In genomic region chr17:59167571-59168001, GRCh38 we compare ENCODE assay signal across 13 cellular contexts. TPM values are rescaled to one million over a fixed set of nuclear protein-coding genes. Genes with fewer than 3 reads are reported as not detected.
A peak's percentile ranks its signal among the peaks of the same experiment; 100 is the strongest.
DNase-seq lines count a peak whose midpoint lies in the region; ATAC-seq and TF ChIP-seq lines count a peak whose summit lies in the region.
"Had no signal": no experiment of that assay in that cellular context is flagged by ENCODE, and none has a peak within 500 bp of the region (broad histone marks: within the 10 kb centered on the region; RNA-seq: fewer than 3 reads in every experiment).

No MANE protein-coding gene starts in this region.

- H3K14ac ChIP-seq in IMR-90 (replicated peaks; ENCODE audit: low read depth, low read length), result peak overlapping the region; percentile 42; the same call in 1 of the 2 replicates

- no peak overlapping the region for H3K56ac ChIP-seq in IMR-90 (ENCODE audit: extremely low read depth, insufficient read depth, low read length)

- H4K8ac ChIP-seq in IMR-90 (ENCODE audit: low read depth in 2 of 2, low read length in 2 of 2), result peak overlapping the region; percentile 41 to 83

- H3K27ac Mint-ChIP-seq in activated T-helper 17 cell treated with anti-CD3 and anti-CD28 coated beads, Interleukin-2, amount 50 U/mL, for 72 hours, result no peak overlapping the region
- H3K27ac Mint-ChIP-seq in T-helper 2 cell treated with Interferon-gamma antibody and Interleukin-4, amounts not matched to agents 5 μg/mL and 100 μg/mL, for 36 hours, result no peak overlapping the region

- TF ChIP-seq RAD21 in IMR-90 (IDR thresholded peaks at IDR 0.05; ENCODE audit: low read length), result no peak

- TF ChIP-seq CTCF in IMR-90 (conservative IDR thresholded peaks at IDR 0.05; ENCODE audit: low read depth, low read length), result no peak

- H3K9me1 ChIP-seq in IMR-90 (ENCODE audit: insufficient read depth, low read length), result 0 out of 2 replicates have a peak, but pooled peaks cover 2% of the 10 kb centered on the region

- in situ Hi-C loops in IMR-90 (cut with MboI; ENCODE audit: low sequenced_read_pairs), result no loop called here

- no peak overlapping the region for H2AFZ ChIP-seq in IMR-90 (replicated peaks; ENCODE audit: low read length, poor library complexity)

- H2AK9ac ChIP-seq in IMR-90 (replicated peaks; ENCODE audit: low read depth, low read length, poor library complexity), result no peak overlapping the region

- ATAC-seq in IMR-90 (ENCODE audit: low read depth), result peak; percentile 33; the same call in 1 of the 2 replicates
- peak; percentile 29 for ATAC-seq in activated T-helper 17 cell treated with anti-CD3 and anti-CD28 coated beads, Interleukin-2, amount 50 U/mL, for 72 hours (replicated peaks)
- ATAC-seq: effector memory CD8-positive, alpha-beta T cell; heart left ventricle had no signal

- BruUV-seq in IMR-90 (replicated peaks; lab: Mats Ljungman, UMichigan), result no TSS peak

- H3K18ac ChIP-seq in IMR-90 (ENCODE audit: low read depth, low read length), result peak overlapping the region; percentile 61; the same call in 1 of the 2 replicates

- H3K27me3 Mint-ChIP-seq in activated T-helper 17 cell treated with anti-CD3 and anti-CD28 coated beads, Interleukin-2, amount 50 U/mL, for 72 hours, result no peaks in the 10 kb centered on the region
- no peaks in the 10 kb centered on the region for H3K27me3 Mint-ChIP-seq in T-helper 2 cell treated with Interferon-gamma antibody and Interleukin-4, amounts not matched to agents 5 μg/mL and 100 μg/mL, for 36 hours (ENCODE audit: low read depth)
- H3K27me3 Mint-ChIP-seq: effector memory CD8-positive, alpha-beta T cell had no signal

- H3K4me2 ChIP-seq in IMR-90 (ENCODE audit: low read depth, low read length), result peak overlapping the region; percentile 9; the same call in 1 of the 2 replicates

- H3K36me3 Mint-ChIP-seq in activated T-helper 17 cell treated with anti-CD3 and anti-CD28 coated beads, Interleukin-2, amount 50 U/mL, for 72 hours (ENCODE audit: low read depth), result peaks cover 6% of the 10 kb centered on the region
- H3K36me3 Mint-ChIP-seq in T-helper 2 cell treated with Interferon-gamma antibody and Interleukin-4, amounts not matched to agents 5 μg/mL and 100 μg/mL, for 36 hours (ENCODE audit: low read depth), result peaks cover 13% of the 10 kb centered on the region

- H2BK120ac ChIP-seq in IMR-90 (ENCODE audit: low read depth, low read length), result peak overlapping the region; percentile 44; the same call in 1 of the 2 replicates

- no peak overlapping the region for H2AK5ac ChIP-seq in IMR-90 (ENCODE audit: low read depth, low read length)

- no peak for TF ChIP-seq POLR2A in IMR-90 (IDR thresholded peaks at IDR 0.05; ENCODE audit: low read depth, low read length)

- H2BK20ac ChIP-seq in IMR-90 (ENCODE audit: low read depth, low read length), result 0 out of 2 replicates have a peak overlapping the region, but pooled peaks have one; percentile 37

- dilution Hi-C loops in IMR-90 (cut with HindIII; ENCODE audit: low sequenced_read_pairs, unreplicated experiment), result no loop called here

- no peaks in the 10 kb centered on the region for H3K9me3 Mint-ChIP-seq in activated T-helper 17 cell treated with anti-CD3 and anti-CD28 coated beads, Interleukin-2, amount 50 U/mL, for 72 hours
- no peaks in the 10 kb centered on the region for H3K9me3 Mint-ChIP-seq in T-helper 2 cell treated with Interferon-gamma antibody and Interleukin-4, amounts not matched to agents 5 μg/mL and 100 μg/mL, for 36 hours
- H3K9me3 Mint-ChIP-seq: effector memory CD8-positive, alpha-beta T cell had no signal

- H3K23ac ChIP-seq in IMR-90 (ENCODE audit: low read depth, low read length), result peak overlapping the region; percentile 26

- peaks cover 13 to 36% of the 10 kb centered on the region in 2 experiments for H3K79me1 ChIP-seq in IMR-90 (ENCODE audit: low read depth in 1 of 2, low read length in 2 of 2)

- H2BK15ac ChIP-seq in IMR-90 (ENCODE audit: low read depth, low read length), result no peak overlapping the region

- WGBS in IMR-90 (ENCODE audit: extremely low coverage in 2 of 2, insufficient read length in 1 of 2), 2 experiments, result no CpG with 5 or more reads among the region's 2 CpGs

- H4K20me1 ChIP-seq in IMR-90 (ENCODE audit: insufficient read depth, low read length), result no peaks in the 10 kb centered on the region

- H4K5ac ChIP-seq in IMR-90 (ENCODE audit: low read depth, low read length), result peak overlapping the region; percentile 64; the same call in 1 of the 2 replicates

- H3K4ac ChIP-seq in IMR-90 (ENCODE audit: low read depth, low read length), result peak overlapping the region; percentile 38; the same call in 1 of the 2 replicates

- POLR2A ChIA-PET in IMR-90 (lab: Charles Lee; ENCODE audit: unreplicated experiment), result no interaction called here

- H3K27ac ChIP-seq in IMR-90 (ENCODE audit: insufficient read depth, low read length), result peak overlapping the region; percentile 49; the same call in 1 of the 2 replicates
- H3K27ac ChIP-seq: cardiac muscle cell, heart left ventricle had no signal

- H3K4me3 ChIP-seq in IMR-90 (ENCODE audit: insufficient read depth, low read depth, low read length), result no peak overlapping the region
- H3K4me3 ChIP-seq: cardiac muscle cell, heart left ventricle had no signal

- no peak overlapping the region for H4K91ac ChIP-seq in IMR-90 (ENCODE audit: insufficient read depth, low read depth, low read length)

- peaks cover 3% of the 10 kb centered on the region for H3K4me1 ChIP-seq in IMR-90 (ENCODE audit: control insufficient read depth, insufficient read depth, low read length)

- peaks cover 5% of the 10 kb centered on the region; the same call in 1 of the 2 replicates for H3K36me3 ChIP-seq in IMR-90 (ENCODE audit: control insufficient read depth, insufficient read depth, low read length)
- H3K36me3 ChIP-seq: cardiac muscle cell had no signal

- peak overlapping the region; percentile 80 for H2BK5ac ChIP-seq in IMR-90 (ENCODE audit: low read depth, low read length, poor library complexity, severe bottlenecking)

- CTCF ChIA-PET in IMR-90 (lab: Yijun Ruan, JAX), result no interaction called here

- peaks cover 4% of the 10 kb centered on the region for H3K4me1 Mint-ChIP-seq in activated T-helper 17 cell treated with anti-CD3 and anti-CD28 coated beads, Interleukin-2, amount 50 U/mL, for 72 hours
- H3K4me1 Mint-ChIP-seq in T-helper 2 cell treated with Interferon-gamma antibody and Interleukin-4, amounts not matched to agents 5 μg/mL and 100 μg/mL, for 36 hours (ENCODE audit: low read depth), result peaks cover 13% of the 10 kb centered on the region

- DNase-seq in A172 (ENCODE audit: low spot score) (peak; percentile 56), IMR-90 (peak; percentile 59), fibroblast of peridontal ligament (ENCODE audit: extremely low read depth) (peak; percentile 6), 8988T (no peak), Kasumi-1 (lab: John Stamatoyannopoulos, UW) (no peak)
- no peak for DNase-seq in T-helper 2 cell treated with Interferon-gamma antibody and Interleukin-4, amounts not matched to agents 5 μg/mL and 100 μg/mL, for 36 hours (ENCODE audit: low spot score)
- DNase-seq in activated effector memory CD4-positive, alpha-beta T cell treated with anti-CD3 and anti-CD28 coated beads, Interleukin-2, amount 50 U/mL, for 16 hours, result no peak
- DNase-seq: effector memory CD8-positive, alpha-beta T cell; heart left ventricle; NCI-H524; stimulated activated CD4-positive, alpha-beta T cell treated with anti-CD3 and anti-CD28 coated beads, Interleukin-12 subunit alpha, Interleukin-12 subunit beta, amount 100 ng/mL, for 4 hours had no signal

- intact Hi-C loops in IMR-90 (cut with micrococcal nuclease), result no loop called here

- H3K4me3 Mint-ChIP-seq in activated T-helper 17 cell treated with anti-CD3 and anti-CD28 coated beads, Interleukin-2, amount 50 U/mL, for 72 hours, result no peak overlapping the region
- no peak overlapping the region for H3K4me3 Mint-ChIP-seq in T-helper 2 cell treated with Interferon-gamma antibody and Interleukin-4, amounts not matched to agents 5 μg/mL and 100 μg/mL, for 36 hours
- H3K4me3 Mint-ChIP-seq: effector memory CD8-positive, alpha-beta T cell had no signal

- H3K9ac ChIP-seq in IMR-90 (ENCODE audit: low read depth, low read length), result no peak overlapping the region

- no peaks in the 10 kb centered on the region for H3K9me3 ChIP-seq in IMR-90 (ENCODE audit: control insufficient read depth, insufficient read depth, low read length)
- H3K9me3 ChIP-seq: heart left ventricle had no signal

- no peaks in the 10 kb centered on the region for H3K27me3 ChIP-seq in IMR-90 (ENCODE audit: control insufficient read depth, insufficient read depth, low read length)
- H3K27me3 ChIP-seq: cardiac muscle cell, heart left ventricle had no signal

TF ChIP-seq in IMR-90, 13 proteins besides CTCF, POLR2A, EP300 and RAD21 (continues in another document):
- TF ChIP-seq RCOR1 (IDR thresholded peaks at IDR 0.05; ENCODE audit: insufficient replicate concordance, low read length), result no peak

RNA-seq across cellular contexts. Expression of gene PRR11, which starts 12.0 kb away (rescaled TPM):
- 29.4 and 32.5 TPM in 2 replicates for total RNA-seq in A172 (2014; rRNA removed; shearing (Covaris generic))
- 8.6 and 19.7 TPM in 2 replicates for total RNA-seq in IMR-90 (2012; rRNA removed)
- polyA plus RNA-seq in IMR-90 (2012; rRNA removed), result 24.0 and 25.6 TPM in 2 replicates
- polyA plus RNA-seq in IMR-90 (2012; cell fraction: cytosol; rRNA removed), result 5.9 and 16.1 TPM in 2 replicates
- 1.4 and 4.2 TPM in 2 replicates for polyA plus RNA-seq in IMR-90 (2012; cell fraction: nucleus; rRNA removed; ENCODE audit: low replicate concordance)
- 10 to 100 TPM; 74.5 to 76.9 TPM for total RNA-seq in activated T-helper 17 cell treated with anti-CD3 and anti-CD28 coated beads, Interleukin-2, amount 50 U/mL, for 72 hours

RNA-seq across cellular contexts. Expression of gene SKA2, which starts 12.6 kb away (rescaled TPM):
- 223 and 313 TPM in 2 replicates for total RNA-seq in A172 (2014; rRNA removed; shearing (Covaris generic))
- total RNA-seq in IMR-90 (2012; rRNA removed), result 38.7 and 78.6 TPM in 2 replicates
- polyA plus RNA-seq in IMR-90 (2012; rRNA removed), result 21.3 and 30.4 TPM in 2 replicates
- polyA plus RNA-seq in IMR-90 (2012; cell fraction: cytosol; rRNA removed), result 5.0 and 6.5 TPM in 2 replicates
- polyA plus RNA-seq in IMR-90 (2012; cell fraction: nucleus; rRNA removed; ENCODE audit: low replicate concordance), result 0.46 and 4.2 TPM in 2 replicates
- total RNA-seq in activated T-helper 17 cell treated with anti-CD3 and anti-CD28 coated beads, Interleukin-2, amount 50 U/mL, for 72 hours, result 10 to 100 TPM; 58.3 to 83.9 TPM

RNA-seq across cellular contexts. Expression of gene SMG8, which starts 42.2 kb away (rescaled TPM):
- 27.6 and 31.5 TPM in 2 replicates for total RNA-seq in A172 (2014; rRNA removed; shearing (Covaris generic))
- 17.5 and 21.7 TPM in 2 replicates for total RNA-seq in IMR-90 (2012; rRNA removed)
- polyA plus RNA-seq in IMR-90 (2012; rRNA removed), result 8.4 and 10.2 TPM in 2 replicates
- polyA plus RNA-seq in IMR-90 (2012; cell fraction: cytosol; rRNA removed), result 4.5 and 6.1 TPM in 2 replicates
- 2.0 and 4.9 TPM in 2 replicates for polyA plus RNA-seq in IMR-90 (2012; cell fraction: nucleus; rRNA removed; ENCODE audit: low replicate concordance)
- total RNA-seq in activated T-helper 17 cell treated with anti-CD3 and anti-CD28 coated beads, Interleukin-2, amount 50 U/mL, for 72 hours, result 10 to 100 TPM; 16.1 to 21.6 TPM

RNA-seq across cellular contexts. Expression of gene GDPD1, which starts 52.7 kb away (rescaled TPM):
- total RNA-seq in A172 (2014; rRNA removed; shearing (Covaris generic)), result 0.29 and 2.3 TPM in 2 replicates
- 0.72 and 1.1 TPM in 2 replicates for total RNA-seq in IMR-90 (2012; rRNA removed)
- polyA plus RNA-seq in IMR-90 (2012; rRNA removed), result 0.37 and 0.84 TPM in 2 replicates
- 0.23 and 0.27 TPM in 2 replicates for polyA plus RNA-seq in IMR-90 (2012; cell fraction: cytosol; rRNA removed)
- polyA plus RNA-seq in IMR-90 (2012; cell fraction: nucleus; rRNA removed; ENCODE audit: low replicate concordance), result 0.23 and 1.0 TPM in 2 replicates
- 1 to 10 TPM; 2.2 to 2.6 TPM for total RNA-seq in activated T-helper 17 cell treated with anti-CD3 and anti-CD28 coated beads, Interleukin-2, amount 50 U/mL, for 72 hours

Comparison
In these comparisons a context has a peak if more than half of its experiments do, and no peak if none do; other contexts are left out.
1. DNase-seq: peak in A172 (single experiment), IMR-90 (single experiment) and fibroblast of peridontal ligament (single experiment); none in T-helper 2 cell treated with Interferon-gamma antibody and Interleukin-4, amounts not matched to agents 5 μg/mL and 100 μg/mL, for 36 hours (single experiment), activated effector memory CD4-positive, alpha-beta T cell treated with anti-CD3 and anti-CD28 coated beads, Interleukin-2, amount 50 U/mL, for 16 hours (single experiment), 8988T (single experiment) and Kasumi-1 (0 of 2).